ENCODE assay signal across 18 cellular contexts in genomic region chr18:34991152-34991551, GRCh38. TPM values are rescaled to one million over a fixed set of nuclear protein-coding genes. Genes with fewer than 3 reads are reported as not detected.
DNase-seq lines count a peak whose midpoint lies in the region; ATAC-seq and TF ChIP-seq lines count a peak whose summit lies in the region.
"Had no signal": no experiment of that assay in that cellular context is flagged by ENCODE, and none has a peak within 500 bp of the region (broad histone marks: within the 10 kb centered on the region; RNA-seq: fewer than 3 reads in every experiment).

No MANE protein-coding gene starts in this region.

- no peak overlapping the region for H3K4me3 Mint-ChIP-seq in MCF 10A (ENCODE audit: unreplicated experiment)
- H3K4me3 Mint-ChIP-seq: CD8-positive, alpha-beta T cell had no signal

- H3K27ac ChIP-seq in breast epithelium (no peak overlapping the region), tibial artery (peak overlapping the region; percentile 45 to 52), upper lobe of right lung (no peak overlapping the region)
- H3K27ac ChIP-seq: RWPE1 had no signal

- no peaks in the 10 kb centered on the region for H3K27me3 Mint-ChIP-seq in MCF 10A (ENCODE audit: insufficient read depth, unreplicated experiment)

- intact Hi-C loops in MCF 10A (cut with micrococcal nuclease) (no loop called here), breast epithelium (cut with DNase I; ENCODE audit: low total_unique reads) (no loop called here), tibial artery (cut with DNase I; ENCODE audit: low total_unique reads) (no loop called here), upper lobe of right lung (cut with DNase I) (no loop called here)

- H3K27ac Mint-ChIP-seq in MCF 10A (ENCODE audit: low read depth, unreplicated experiment), result peak overlapping the region; percentile 4
- H3K27ac Mint-ChIP-seq: CD8-positive, alpha-beta T cell had no signal

- no peaks in the 10 kb centered on the region for H3K36me3 ChIP-seq in breast epithelium
- no peaks in the 10 kb centered on the region for H3K36me3 ChIP-seq in tibial artery
- no peaks in the 10 kb centered on the region for H3K36me3 ChIP-seq in upper lobe of right lung

- no peaks in the 10 kb centered on the region for H3K4me1 ChIP-seq in breast epithelium
- H3K4me1 ChIP-seq in tibial artery, result peaks cover 0 to 31% (median 13%) of the 10 kb centered on the region in 4 donors
- no peaks in the 10 kb centered on the region for H3K4me1 ChIP-seq in upper lobe of right lung

- no peak for TF ChIP-seq CTCF in MCF 10A (IDR thresholded peaks at IDR 0.05; ENCODE audit: unreplicated experiment)
- no peak for TF ChIP-seq CTCF in breast epithelium (IDR thresholded peaks at IDR 0.05)
- no peak for TF ChIP-seq CTCF in tibial artery (IDR thresholded peaks at IDR 0.05)
- no peak for TF ChIP-seq CTCF in upper lobe of right lung (IDR thresholded peaks at IDR 0.05)

- H3K36me3 Mint-ChIP-seq in MCF 10A (ENCODE audit: insufficient read depth, unreplicated experiment), result no peaks in the 10 kb centered on the region
- H3K36me3 Mint-ChIP-seq: CD8-positive, alpha-beta T cell had no signal

- POLR2A ChIA-PET in MCF 10A (lab: Yijun Ruan, JAX), result interaction anchor here (1.0 to 1.2 kb wide), 3 partner anchors 10 to 60 kb away, joined by 3 to 5 read pairs (median 4); no protein-coding TSS in a partner anchor

- no peak for TF ChIP-seq POLR2A in breast epithelium (IDR thresholded peaks at IDR 0.05)

- H3K9me3 Mint-ChIP-seq in MCF 10A (ENCODE audit: unreplicated experiment), result no peaks in the 10 kb centered on the region
- H3K9me3 Mint-ChIP-seq: CD8-positive, alpha-beta T cell had no signal

- H3K4me1 Mint-ChIP-seq in MCF 10A (ENCODE audit: insufficient read depth, unreplicated experiment), result peaks cover 18% of the 10 kb centered on the region

- no peaks in the 10 kb centered on the region for H3K9me3 ChIP-seq in breast epithelium
- H3K9me3 ChIP-seq in tibial artery, result no peaks in the 10 kb centered on the region
- no peaks in the 10 kb centered on the region for H3K9me3 ChIP-seq in upper lobe of right lung

- BruUV-seq in MCF 10A (replicated peaks; lab: Mats Ljungman, UMichigan), result no TSS peak

- DNase-seq in MCF 10A (ENCODE audit: unreplicated experiment), result no peak
- no peak for DNase-seq in breast epithelium (ENCODE audit: low spot score in 2 of 2)
- peak; percentile 40 for DNase-seq in inferior parietal cortex (ENCODE audit: extremely low spot score)
- DNase-seq in pons (ENCODE audit: low spot score), result peak; percentile 94
- DNase-seq in tibial artery, result no peak
- no peak for DNase-seq in activated naive CD4-positive, alpha-beta T cell treated with anti-CD3 and anti-CD28 coated beads, Interleukin-2, amount 50 U/mL, for 16 hours
- DNase-seq in activated T-cell treated with anti-CD3 and anti-CD28 coated beads for 4 hours, result no peak
- DNase-seq in upper lobe of right lung, result no peak
- DNase-seq: 8988T; CD8-positive, alpha-beta T cell; DMS79; MV-4-11; NCI-H1417; NCI-H187 treated with DMSO at 0.1 percent for 48 hours; NCI-H2171; NCI-H446 treated with DMSO at 0.1 percent for 48 hours; NCI-H82 had no signal

- H3K4me3 ChIP-seq in breast epithelium (no peak overlapping the region), tibial artery (no peak overlapping the region), upper lobe of right lung (no peak overlapping the region)

- no peak for ATAC-seq in upper lobe of right lung
- ATAC-seq: CD8-positive, alpha-beta T cell had no signal

- H3K27me3 ChIP-seq in breast epithelium (no peaks in the 10 kb centered on the region), tibial artery (no peaks in the 10 kb centered on the region), upper lobe of right lung (no peaks in the 10 kb centered on the region)

- CTCF ChIA-PET in MCF 10A (lab: Yijun Ruan, JAX), result interaction anchor here (0.8 to 1.8 kb wide), 4 partner anchors 12 to 154 kb away, joined by 3 to 6 read pairs (median 3); no protein-coding TSS in a partner anchor

RNA-seq across cellular contexts. Expression of gene MAPRE2, which starts 50.1 kb away (rescaled TPM):
- total RNA-seq in MCF 10A (2022), result 7.0 and 7.7 TPM in 2 replicates
- 10 to 100 TPM; 17.0 to 38.8 (median 21.3) TPM for total RNA-seq in breast epithelium
- total RNA-seq in upper lobe of right lung, result 35.4 TPM

Comparison
In these comparisons a context has a peak if more than half of its experiments do, and no peak if none do; other contexts are left out.
1. DNase-seq: peak in inferior parietal cortex (single experiment) and pons (single experiment); none in MCF 10A (single experiment), breast epithelium (0 of 2), tibial artery (0 of 2), activated naive CD4-positive, alpha-beta T cell treated with anti-CD3 and anti-CD28 coated beads, Interleukin-2, amount 50 U/mL, for 16 hours (single experiment), activated T-cell treated with anti-CD3 and anti-CD28 coated beads for 4 hours (single experiment) and upper lobe of right lung (single experiment).
2. H3K27ac ChIP-seq: peak in tibial artery (2 of 2); none in breast epithelium (0 of 2) and upper lobe of right lung (single experiment).